Comparison of ENCODE assay signal across 19 cellular contexts in the genomic region with DNA sequence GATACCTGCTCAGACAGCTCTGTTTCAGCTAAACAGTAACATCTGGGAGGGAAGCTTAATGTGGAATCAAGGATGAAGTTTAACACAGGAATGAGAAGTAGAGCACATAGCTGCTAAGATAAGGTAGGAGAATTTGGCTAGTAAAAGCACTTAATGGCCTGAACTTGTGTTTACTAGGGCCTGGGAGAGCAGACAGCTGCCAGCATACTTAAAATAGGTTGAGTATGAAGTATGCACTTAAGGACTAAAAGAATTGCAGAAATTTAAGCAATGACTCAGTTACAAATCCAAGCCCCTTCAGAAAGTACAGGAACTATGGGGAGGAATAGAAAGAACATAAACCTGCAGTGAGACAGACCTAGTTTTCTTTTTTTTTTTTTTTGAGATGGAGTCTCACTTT. TPM values are rescaled to one million over a fixed set of nuclear protein-coding genes. Genes with fewer than 3 reads are reported as not detected.
DNase-seq lines count a peak whose midpoint lies in the region; ATAC-seq and TF ChIP-seq lines count a peak whose summit lies in the region.
"Had no signal": no experiment of that assay in that cellular context is flagged by ENCODE, and none has a peak within 500 bp of the region (broad histone marks: within the 10 kb centered on the region; RNA-seq: fewer than 3 reads in every experiment).

No MANE protein-coding gene starts in this region.

- peak overlapping the region; percentile 85 for H2BK5ac ChIP-seq in IMR-90 (ENCODE audit: low read depth, low read length, poor library complexity, severe bottlenecking)

- no peak for TF ChIP-seq POLR2A in IMR-90 (IDR thresholded peaks at IDR 0.05; ENCODE audit: low read depth, low read length)

- H3K36me3 Mint-ChIP-seq in chondrocyte (ENCODE audit: low read depth) = peaks cover 23% of the 10 kb centered on the region

- peaks cover 23% of the 10 kb centered on the region for H3K9me1 ChIP-seq in IMR-90 (ENCODE audit: insufficient read depth, low read length)

- H3K4me3 ChIP-seq in IMR-90 (ENCODE audit: insufficient read depth, low read depth, low read length) = no peak overlapping the region
- H3K4me3 ChIP-seq in mesodermal cell (ENCODE audit: extremely low read depth, insufficient read depth, low read length, poor library complexity, severe bottlenecking) = no peak overlapping the region
- H3K4me3 ChIP-seq: esophagus muscularis mucosa had no signal

- H4K91ac ChIP-seq in IMR-90 (ENCODE audit: insufficient read depth, low read depth, low read length) = peak overlapping the region; percentile 27; the same call in 1 of the 2 replicates

- TF ChIP-seq CTCF in IMR-90 (conservative IDR thresholded peaks at IDR 0.05; ENCODE audit: low read depth, low read length) (no peak), chondrocyte (IDR thresholded peaks at IDR 0.05) (no peak)

- in situ Hi-C loops in IMR-90 (cut with MboI; ENCODE audit: low sequenced_read_pairs) = no loop called here

- TF ChIP-seq RAD21 in IMR-90 (IDR thresholded peaks at IDR 0.05; ENCODE audit: low read length) = no peak

- H3K9me3 ChIP-seq in IMR-90 (ENCODE audit: control insufficient read depth, insufficient read depth, low read length) (peaks cover 7% of the 10 kb centered on the region), mesodermal cell (ENCODE audit: control insufficient read depth, low read length) (peaks cover 10% of the 10 kb centered on the region)
- H3K9me3 ChIP-seq: BE2C had no signal

- H2AFZ ChIP-seq in IMR-90 (replicated peaks; ENCODE audit: low read length, poor library complexity) = no peak overlapping the region
- H2AFZ ChIP-seq: parathyroid adenoma had no signal

- H3K18ac ChIP-seq in IMR-90 (ENCODE audit: low read depth, low read length) = peak overlapping the region; percentile 90

- no peak overlapping the region for H3K9ac ChIP-seq in IMR-90 (ENCODE audit: low read depth, low read length)
- H3K9ac ChIP-seq: parathyroid adenoma had no signal

- H2BK20ac ChIP-seq in IMR-90 (ENCODE audit: low read depth, low read length) = peak overlapping the region; percentile 71

- peaks cover 8% of the 10 kb centered on the region for H3K9me3 Mint-ChIP-seq in chondrocyte (ENCODE audit: low read depth)

- no peaks in the 10 kb centered on the region; the same call in 1 of the 2 replicates for H4K20me1 ChIP-seq in IMR-90 (ENCODE audit: insufficient read depth, low read length)

- no peak overlapping the region for H2AK9ac ChIP-seq in IMR-90 (replicated peaks; ENCODE audit: low read depth, low read length, poor library complexity)

- peak overlapping the region; percentile 23; the same call in 1 of the 2 replicates for H2AK5ac ChIP-seq in IMR-90 (ENCODE audit: low read depth, low read length)

- peak overlapping the region; percentile 54; the same call in 1 of the 2 replicates for H3K4ac ChIP-seq in IMR-90 (ENCODE audit: low read depth, low read length)

- peak; percentile 82 for ATAC-seq in IMR-90 (ENCODE audit: low read depth)
- no peak for ATAC-seq in HG03520 (IDR thresholded peaks at IDR 0.05; ENCODE audit: unreplicated experiment)
- ATAC-seq: activated T-cell treated with anti-CD3 and anti-CD28 coated beads, Interleukin-2, amount 50 U/mL, for 4 hours had no signal

- peaks cover 15% of the 10 kb centered on the region for H3K36me3 ChIP-seq in IMR-90 (ENCODE audit: control insufficient read depth, insufficient read depth, low read length)
- H3K36me3 ChIP-seq in mesodermal cell (ENCODE audit: control insufficient read depth, insufficient read depth, low read length) = peaks cover 22% of the 10 kb centered on the region
- H3K36me3 ChIP-seq: BE2C had no signal

- peaks cover 47% of the 10 kb centered on the region for H3K4me1 Mint-ChIP-seq in chondrocyte (ENCODE audit: low read depth)

- peak overlapping the region; percentile 65; the same call in 1 of the 2 replicates for H4K5ac ChIP-seq in IMR-90 (ENCODE audit: low read depth, low read length)

- dilution Hi-C loops in IMR-90 (cut with HindIII; ENCODE audit: low sequenced_read_pairs, unreplicated experiment) = no loop called here

- H3K27me3 Mint-ChIP-seq in chondrocyte (ENCODE audit: low read depth) = no peaks in the 10 kb centered on the region
- H3K27me3 Mint-ChIP-seq: activated CD4-positive, alpha-beta T cell treated with anti-CD3 and anti-CD28 coated beads, Interleukin-2, amount 10 ng/mL, durations not matched to agents 24 days and 14 days; activated naive CD8-positive, alpha-beta T cell treated with anti-CD3 and anti-CD28 coated beads, Interleukin-2, amount 10 ng/mL, durations not matched to agents 7 days and 5 days had no signal

- POLR2A ChIA-PET in IMR-90 (lab: Charles Lee; ENCODE audit: unreplicated experiment) = interaction anchor here (0.6 to 0.7 kb wide), 2 partner anchors 117 to 1924 kb away, joined by 7 to 10 read pairs; no protein-coding TSS in a partner anchor

- H3K27ac Mint-ChIP-seq in chondrocyte (ENCODE audit: unreplicated experiment) = peak overlapping the region; percentile 84
- H3K27ac Mint-ChIP-seq: activated CD4-positive, alpha-beta T cell treated with anti-CD3 and anti-CD28 coated beads, Interleukin-2, amount 10 ng/mL, durations not matched to agents 24 days and 14 days; activated naive CD8-positive, alpha-beta T cell treated with anti-CD3 and anti-CD28 coated beads, Interleukin-2, amount 10 ng/mL, durations not matched to agents 7 days and 5 days had no signal

- intact Hi-C loops in IMR-90 (cut with micrococcal nuclease) = loop anchor here (1.0 kb wide), 1 partner anchor 259 kb away; no protein-coding TSS in a partner anchor

- peak; percentile 46 for DNase-seq in AG08395 (ENCODE audit: low spot score)
- DNase-seq in IMR-90 = peak; percentile 91
- DNase-seq in chondrocyte (ENCODE audit: low spot score) = no peak
- DNase-seq in NCI-H2107 treated with DMSO at 0.1 percent for 48 hours (lab: John Stamatoyannopoulos, UW; ENCODE audit: unreplicated experiment) = no peak
- no peak for DNase-seq in medulla oblongata (ENCODE audit: extremely low spot score)
- no peak for DNase-seq in MV-4-11 (lab: John Stamatoyannopoulos, UW)
- DNase-seq: activated CD4-positive, alpha-beta T cell treated with anti-CD3 and anti-CD28 coated beads, Interleukin-2, amount 10 ng/mL, durations not matched to agents 24 days and 14 days; activated naive CD8-positive, alpha-beta T cell treated with anti-CD3 and anti-CD28 coated beads, Interleukin-2, amount 10 ng/mL, durations not matched to agents 7 days and 5 days; activated T-cell treated with anti-CD3 and anti-CD28 coated beads, Interleukin-2, amount 50 U/mL, for 4 hours; BE2C; dermis blood vessel endothelial cell; DND-41; NCI-H187; NCI-H774; stimulated activated CD4-positive, alpha-beta T cell treated with anti-CD3 and anti-CD28 coated beads, Interleukin-12 subunit alpha, Interleukin-12 subunit beta, amount 100 ng/mL, for 4 hours had no signal

- no peak overlapping the region for H3K4me3 Mint-ChIP-seq in chondrocyte (ENCODE audit: unreplicated experiment)
- H3K4me3 Mint-ChIP-seq: activated CD4-positive, alpha-beta T cell treated with anti-CD3 and anti-CD28 coated beads, Interleukin-2, amount 10 ng/mL, durations not matched to agents 24 days and 14 days; activated naive CD8-positive, alpha-beta T cell treated with anti-CD3 and anti-CD28 coated beads, Interleukin-2, amount 10 ng/mL, durations not matched to agents 7 days and 5 days; activated T-cell treated with anti-CD3 and anti-CD28 coated beads, Interleukin-2, amount 50 U/mL, for 4 hours had no signal

- H3K4me1 ChIP-seq in IMR-90 (ENCODE audit: control insufficient read depth, insufficient read depth, low read length) = peaks cover 32% of the 10 kb centered on the region
- peaks cover 9% of the 10 kb centered on the region for H3K4me1 ChIP-seq in mesodermal cell (ENCODE audit: control insufficient read depth, insufficient read depth, low read length, poor library complexity, severe bottlenecking)
- H3K4me1 ChIP-seq: BE2C, parathyroid adenoma had no signal

- H3K23ac ChIP-seq in IMR-90 (ENCODE audit: low read depth, low read length) = peak overlapping the region; percentile 32

- H3K4me2 ChIP-seq in IMR-90 (ENCODE audit: low read depth, low read length) = peak overlapping the region; percentile 50; the same call in 1 of the 2 replicates

- peaks cover 47 to 70% of the 10 kb centered on the region in 2 experiments for H3K79me1 ChIP-seq in IMR-90 (ENCODE audit: low read depth in 1 of 2, low read length in 2 of 2)

- BruUV-seq in IMR-90 (replicated peaks; lab: Mats Ljungman, UMichigan) = no TSS peak

- CTCF ChIA-PET in IMR-90 (lab: Yijun Ruan, JAX) = interaction anchor here (0.7 to 0.9 kb wide), 2 partner anchors 10 to 20 kb away, joined by 3 read pairs; no protein-coding TSS in a partner anchor

- peak overlapping the region; percentile 20; the same call in 1 of the 2 replicates for H3K14ac ChIP-seq in IMR-90 (replicated peaks; ENCODE audit: low read depth, low read length)

- peak overlapping the region; percentile 21; the same call in 1 of the 3 replicates for H2BK15ac ChIP-seq in IMR-90 (ENCODE audit: low read depth, low read length)

- H2BK120ac ChIP-seq in IMR-90 (ENCODE audit: low read depth, low read length) = peak overlapping the region; percentile 81

- H3K56ac ChIP-seq in IMR-90 (ENCODE audit: extremely low read depth, insufficient read depth, low read length) = peak overlapping the region; percentile 69

- peak overlapping the region in 1 of 2 experiments; percentile 24; a peak in 2 of 4 replicates for H4K8ac ChIP-seq in IMR-90 (ENCODE audit: low read depth in 2 of 2, low read length in 2 of 2)

- H3K27ac ChIP-seq in IMR-90 (ENCODE audit: insufficient read depth, low read length) (peak overlapping the region; percentile 62), mesodermal cell (ENCODE audit: low read depth, low read length, severe bottlenecking) (peak overlapping the region; percentile 37)
- H3K27ac ChIP-seq: parathyroid adenoma had no signal

- no peaks in the 10 kb centered on the region for H3K27me3 ChIP-seq in IMR-90 (ENCODE audit: control insufficient read depth, insufficient read depth, low read length)
- H3K27me3 ChIP-seq: BE2C, esophagus muscularis mucosa had no signal

TF ChIP-seq in IMR-90, 13 proteins besides CTCF, POLR2A, EP300 and RAD21:
- peak; percentile 29; the same call in 1 of the 2 replicates for TF ChIP-seq CEBPB (IDR thresholded peaks at IDR 0.05; ENCODE audit: low read depth, low read length)
- no peak for TF ChIP-seq MXI1 (IDR thresholded peaks at IDR 0.05; ENCODE audit: borderline replicate concordance, low read depth, low read length)

RNA-seq across cellular contexts. Expression of gene BACH1, which starts 53.0 kb away (rescaled TPM):
- total RNA-seq in IMR-90 (2012; rRNA removed) (108 and 132 TPM in 2 replicates), chondrocyte (85.4 to 123 TPM (median 120 TPM) in 3 replicates)
- polyA plus RNA-seq in IMR-90 (2012; rRNA removed) = 19.6 and 23.1 TPM in 2 replicates
- polyA plus RNA-seq in IMR-90 (2012; cell fraction: cytosol; rRNA removed) = 8.3 and 11.9 TPM in 2 replicates
- 7.9 and 44.3 TPM in 2 replicates for polyA plus RNA-seq in IMR-90 (2012; cell fraction: nucleus; rRNA removed; ENCODE audit: low replicate concordance)
- polyA plus RNA-seq in mesodermal cell (2013, experiment 1 of 2) = 29.3 TPM
- polyA plus RNA-seq in mesodermal cell (2013, experiment 2 of 2) = 29.7 TPM

Comparison
In these comparisons a context has a peak if more than half of its experiments do, and no peak if none do; other contexts are left out.
1. DNase-seq: peak in AG08395 (single experiment) and IMR-90 (single experiment); none in chondrocyte (single experiment), NCI-H2107 treated with DMSO at 0.1 percent for 48 hours (single experiment), medulla oblongata (single experiment) and MV-4-11 (single experiment).